Comparison of ENCODE assay signal across 1 cellular context in the genomic region with DNA sequence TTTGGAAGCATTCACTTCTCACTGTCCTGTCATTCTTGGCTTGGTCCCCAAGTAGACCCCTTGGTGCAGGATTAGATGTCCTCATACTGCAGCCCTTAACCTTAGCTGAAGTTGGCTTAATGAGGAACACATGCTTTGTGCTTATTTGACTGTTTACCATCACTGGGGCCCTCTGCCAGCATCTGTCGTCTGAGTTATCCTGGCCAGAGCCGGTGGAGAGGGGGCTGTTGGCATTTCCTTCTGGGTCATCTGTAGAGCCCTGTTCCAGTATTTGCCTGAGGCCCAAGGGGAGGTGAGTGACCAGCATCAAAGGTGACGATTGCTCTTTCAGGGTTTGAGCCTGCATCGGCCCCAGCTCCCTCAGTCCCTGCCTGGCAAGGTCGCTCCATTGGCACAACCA.
TF ChIP-seq lines count a peak whose summit lies in the region.

No MANE protein-coding gene starts in this region.

TF ChIP-seq in SK-N-SH, 30 proteins besides CTCF, POLR2A, EP300 and RAD21:
- TF ChIP-seq SMC3 (IDR thresholded peaks at IDR 0.05; ENCODE audit: low read depth, low read length) (peak; percentile 21; the same call in 1 of the 2 replicates), REST (IDR thresholded peaks at IDR 0.05; ENCODE audit: low read depth, low read length) (no peak), YY1 (IDR thresholded peaks at IDR 0.05; ENCODE audit: low read depth) (no peak), CHD2 (IDR thresholded peaks at IDR 0.05; ENCODE audit: low read length, partially characterized antibody) (peak; percentile 71), TCF12 (IDR thresholded peaks at IDR 0.05) (peak; percentile 83), SIN3A (IDR thresholded peaks at IDR 0.05; ENCODE audit: borderline replicate concordance, low read depth, low read length) (0 out of 2 replicates have a peak, but pooled peaks have one; percentile 38), ZBTB33 (IDR thresholded peaks at IDR 0.05; ENCODE audit: borderline replicate concordance, low read depth) (no peak), POLR2AphosphoS5 (IDR thresholded peaks at IDR 0.05; ENCODE audit: low read depth, low read length) (no peak), RCOR1 (IDR thresholded peaks at IDR 0.05; ENCODE audit: low read length) (peak; percentile 97), NFIC (IDR thresholded peaks at IDR 0.05; ENCODE audit: borderline replicate concordance) (peak; percentile 35; the same call in 1 of the 2 replicates), MXI1 (IDR thresholded peaks at IDR 0.05; ENCODE audit: low read depth, low read length) (peak; percentile 35; the same call in 1 of the 2 replicates), MEF2A (IDR thresholded peaks at IDR 0.05; ENCODE audit: borderline replicate concordance, low read depth) (no peak), GATA2 (CRISPR knock-in tag; IDR thresholded peaks at IDR 0.05) (peak; percentile 51; the same call in 1 of the 2 replicates), FOXJ3 (CRISPR knock-in tag; IDR thresholded peaks at IDR 0.05) (peak; percentile 59; the same call in 1 of the 2 replicates)
